8 cellular contexts compared by ENCODE assay signal in genomic region chr5:141560725-141561483, GRCh38. TPM values are rescaled to one million over a fixed set of nuclear protein-coding genes. Genes with fewer than 3 reads are reported as not detected.
DNase-seq lines count a peak whose midpoint lies in the region; ATAC-seq, FAIRE-seq and TF ChIP-seq lines count a peak whose summit lies in the region.

No MANE protein-coding gene starts in this region.

- FAIRE-seq in H54 (lab: Jason Lieb, UNC), result peak; percentile 97

- H3K4me3 ChIP-seq in cardiac fibroblast (replicated peaks in 1 of 2; ENCODE audit: low read depth in 2 of 2, low read length in 2 of 2), result no peak overlapping the region

- no peak for TF ChIP-seq POLR2A in H54 (IDR thresholded peaks at IDR 0.05; ENCODE audit: low read depth, low read length)

- intact Hi-C loops in sciatic nerve (cut with DNase I), result no loop called here

- DNase-seq in H54 (ENCODE audit: insufficient read length, low spot score), result peak; percentile 35
- DNase-seq in NCI-H345 treated with DMSO at 0.1 percent for 48 hours (lab: John Stamatoyannopoulos, UW; ENCODE audit: unreplicated experiment), result peak; percentile 92
- DNase-seq in cardiac fibroblast (ENCODE audit: low read depth in 2 of 2), result peak; percentile 99
- peak; percentile 76 for DNase-seq in iPS-NIHi11 (ENCODE audit: low spot score)
- DNase-seq in sciatic nerve (ENCODE audit: low spot score), result peak; percentile 88
- DNase-seq in stimulated activated CD4-positive, alpha-beta T cell treated with anti-CD3 and anti-CD28 coated beads, Interleukin-12 subunit alpha, Interleukin-12 subunit beta, amount 100 ng/mL, for 4 hours, result no peak
- no peak for DNase-seq in activated CD8-positive, alpha-beta memory T cell treated with anti-CD3 and anti-CD28 coated beads for 24 hours

- TF ChIP-seq CTCF in cardiac fibroblast (IDR thresholded peaks at IDR 0.05; ENCODE audit: low read depth, low read length), result peak; percentile 90

- ATAC-seq in sciatic nerve, result peak; percentile 96
- no peak for ATAC-seq in HG02571 (IDR thresholded peaks at IDR 0.05; ENCODE audit: unreplicated experiment)

RNA-seq across cellular contexts. Expression of gene DIAPH1, which starts 57.9 kb away (rescaled TPM):
- total RNA-seq in sciatic nerve, result 92.5 TPM

Comparison
In these comparisons a context has a peak if more than half of its experiments do, and no peak if none do; other contexts are left out.
1. DNase-seq: peak in H54 (single experiment), NCI-H345 treated with DMSO at 0.1 percent for 48 hours (single experiment), cardiac fibroblast (2 of 2), iPS-NIHi11 (single experiment) and sciatic nerve (single experiment); none in stimulated activated CD4-positive, alpha-beta T cell treated with anti-CD3 and anti-CD28 coated beads, Interleukin-12 subunit alpha, Interleukin-12 subunit beta, amount 100 ng/mL, for 4 hours (single experiment) and activated CD8-positive, alpha-beta memory T cell treated with anti-CD3 and anti-CD28 coated beads for 24 hours (single experiment).